ENCODE assay signal across 9 cellular contexts in the genomic region with DNA sequence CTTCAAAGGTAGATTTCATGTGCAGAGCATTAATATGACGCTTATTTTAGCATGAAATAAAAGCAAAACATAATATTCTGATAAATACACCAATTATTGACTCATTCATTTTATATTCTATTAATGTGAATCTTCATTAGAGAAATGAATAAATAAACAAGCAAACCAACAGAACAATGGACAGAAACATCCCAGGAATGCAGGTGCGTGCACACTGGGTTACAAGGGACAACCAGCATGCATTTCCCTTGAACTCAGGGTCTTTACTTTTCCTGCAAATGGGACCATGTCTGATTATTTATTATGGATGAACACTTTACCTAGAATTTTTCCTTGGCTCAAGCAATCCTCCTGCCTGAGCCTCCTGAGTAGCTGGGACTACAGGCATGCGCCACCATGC. TPM values are rescaled to one million over a fixed set of nuclear protein-coding genes. Genes with fewer than 3 reads are reported as not detected.
"Had no signal": no experiment of that assay in that cellular context is flagged by ENCODE, and none has a peak within 500 bp of the region (broad histone marks: within the 10 kb centered on the region; RNA-seq: fewer than 3 reads in every experiment).

No MANE protein-coding gene starts in this region.

- FAIRE-seq: H54 had no signal

- DNase-seq: GM23248, GOT3, H9, HCEC 1CT, HFFc6 had no signal

- H3K4me1 ChIP-seq: HAP-1 had no signal

- H3K36me3 ChIP-seq: HAP-1 had no signal

- H3K4me3 ChIP-seq: GM23248, HAP-1 had no signal

- H2AFZ ChIP-seq: GM23248 had no signal

- H3K9me3 ChIP-seq: HAP-1 had no signal

- H3K9ac ChIP-seq: GM23248 had no signal

- H3K27ac Mint-ChIP-seq: H9, HFFc6 had no signal

- H3K4me3 Mint-ChIP-seq: H9, HFFc6 had no signal

- ATAC-seq: HCT116 had no signal

- H3K27ac ChIP-seq: GM23248 had no signal

- H3K9me3 Mint-ChIP-seq: H9 had no signal

RNA-seq across cellular contexts. Expression of a gene that starts 13.5 kb away (rescaled TPM):
- total RNA-seq: GM23248, H4, H9, HFFc6 had no signal
- polyA plus RNA-seq: GM23248 had no signal
